In genomic region chr21:44874497-44875331, GRCh38 we compare ENCODE assay signal across 8 cellular contexts. TPM values are rescaled to one million over a fixed set of nuclear protein-coding genes. Genes with fewer than 3 reads are reported as not detected.
DNase-seq lines count a peak whose midpoint lies in the region; ATAC-seq lines count a peak whose summit lies in the region.

No MANE protein-coding gene starts in this region.

- peaks cover 5% of the 10 kb centered on the region for H3K27me3 Mint-ChIP-seq in T-helper 2 cell treated with Interferon-gamma antibody and Interleukin-4, amounts not matched to agents 5 μg/mL and 100 μg/mL, for 36 hours (ENCODE audit: low read depth)
- H3K27me3 Mint-ChIP-seq in memory B cell = no peaks in the 10 kb centered on the region

- H3K4me3 ChIP-seq in effector memory CD4-positive, alpha-beta T cell (ENCODE audit: insufficient read depth, low read depth, low read length, poor library complexity, severe bottlenecking) = peak overlapping the region; percentile 85

- H3K36me3 Mint-ChIP-seq in T-helper 2 cell treated with Interferon-gamma antibody and Interleukin-4, amounts not matched to agents 5 μg/mL and 100 μg/mL, for 36 hours (ENCODE audit: low read depth) = peaks cover 7% of the 10 kb centered on the region
- no peaks in the 10 kb centered on the region for H3K36me3 Mint-ChIP-seq in memory B cell

- ATAC-seq in HG02938 (IDR thresholded peaks at IDR 0.05; ENCODE audit: unreplicated experiment) = peak; percentile 7
- peak; percentile 6 for ATAC-seq in memory B cell (ENCODE audit: low read depth)
- ATAC-seq in HG03039 (IDR thresholded peaks at IDR 0.05; ENCODE audit: unreplicated experiment) = no peak

- peaks cover 32% of the 10 kb centered on the region for H3K4me1 ChIP-seq in effector memory CD4-positive, alpha-beta T cell (ENCODE audit: control insufficient read depth, insufficient read depth, low read length, poor library complexity, severe bottlenecking)

- H3K27ac Mint-ChIP-seq in T-helper 2 cell treated with Interferon-gamma antibody and Interleukin-4, amounts not matched to agents 5 μg/mL and 100 μg/mL, for 36 hours = peak overlapping the region; percentile 94
- H3K27ac Mint-ChIP-seq in memory B cell = peak overlapping the region; percentile 92

- H3K36me3 ChIP-seq in effector memory CD4-positive, alpha-beta T cell (ENCODE audit: control insufficient read depth, insufficient read depth, low read length) = no peaks in the 10 kb centered on the region

- H3K4me3 Mint-ChIP-seq in T-helper 2 cell treated with Interferon-gamma antibody and Interleukin-4, amounts not matched to agents 5 μg/mL and 100 μg/mL, for 36 hours = peak overlapping the region; percentile 88
- peak overlapping the region; percentile 89 for H3K4me3 Mint-ChIP-seq in memory B cell

- DNase-seq in EL (peak; percentile 34), memory B cell (ENCODE audit: low spot score in 2 of 2) (peak; percentile 20 to 50), mesenteric fat pad (ENCODE audit: low spot score) (no peak)
- peak; percentile 37 for DNase-seq in T-helper 2 cell treated with Interferon-gamma antibody and Interleukin-4, amounts not matched to agents 5 μg/mL and 100 μg/mL, for 36 hours (ENCODE audit: low spot score)
- peak in 2 of 3 donors; percentile 24 to 29 for DNase-seq in effector memory CD4-positive, alpha-beta T cell

- H3K27me3 ChIP-seq in effector memory CD4-positive, alpha-beta T cell (replicated peaks; ENCODE audit: control insufficient read depth, insufficient read depth, low read length, poor library complexity, severe bottlenecking) = no peaks in the 10 kb centered on the region

- peaks cover 43% of the 10 kb centered on the region for H3K4me1 Mint-ChIP-seq in T-helper 2 cell treated with Interferon-gamma antibody and Interleukin-4, amounts not matched to agents 5 μg/mL and 100 μg/mL, for 36 hours (ENCODE audit: low read depth)
- H3K4me1 Mint-ChIP-seq in memory B cell = peaks cover 31% of the 10 kb centered on the region

- no peaks in the 10 kb centered on the region for H3K9me3 Mint-ChIP-seq in T-helper 2 cell treated with Interferon-gamma antibody and Interleukin-4, amounts not matched to agents 5 μg/mL and 100 μg/mL, for 36 hours
- H3K9me3 Mint-ChIP-seq in memory B cell = no peaks in the 10 kb centered on the region

- peak overlapping the region; percentile 73 for H3K27ac ChIP-seq in effector memory CD4-positive, alpha-beta T cell (ENCODE audit: insufficient read depth, low read length, poor library complexity, severe bottlenecking)
- peak overlapping the region; percentile 69 for H3K27ac ChIP-seq in temporal lobe (ENCODE audit: low read depth, low read length)

- H3K9me3 ChIP-seq in effector memory CD4-positive, alpha-beta T cell (ENCODE audit: control insufficient read depth, low read length) = no peaks in the 10 kb centered on the region

RNA-seq across cellular contexts. Expression of gene PTTG1IP, which starts 1.2 kb away (rescaled TPM):
- 63.2 TPM for total RNA-seq in temporal lobe
- total RNA-seq in mesenteric fat pad = 161 TPM

RNA-seq across cellular contexts. Expression of gene ITGB2, which starts 46.0 kb away (rescaled TPM):
- total RNA-seq in temporal lobe (3.4 TPM), mesenteric fat pad (131 TPM)

RNA-seq across cellular contexts. Expression of gene SUMO3, which starts 56.9 kb away (rescaled TPM):
- total RNA-seq in temporal lobe (55.6 TPM), mesenteric fat pad (82.2 TPM)

Comparison
In these comparisons a context has a peak if more than half of its experiments do, and no peak if none do; other contexts are left out.
1. RNA of gene ITGB2, which starts 46.0 kb away (total RNA-seq): 131 TPM in mesenteric fat pad (single experiment); 3.4 TPM in temporal lobe (single experiment); every median in the first group is over 10 times any median in the second.